7 cellular contexts compared by ENCODE assay signal in genomic region chr18:76990343-76991020, GRCh38.
DNase-seq lines count a peak whose midpoint lies in the region; ATAC-seq, FAIRE-seq and TF ChIP-seq lines count a peak whose summit lies in the region.
"Not testable (repeated sequence)": the region's sequence is repeated elsewhere in the genome, so short reads cannot be mapped to it uniquely, and the experiment has no call there.

No MANE protein-coding gene starts in this region.

- not testable (repeated sequence) for TF ChIP-seq POLR2A in GM12878 (IDR thresholded peaks at IDR 0.05; ENCODE audit: low read depth, low read length)

- peaks cover 23 to 43% of the 10 kb centered on the region in 2 donors for H3K4me1 Mint-ChIP-seq in stimulated activated naive B cell treated with anti-CD40 and anti-IgM and Interleukin-4, amounts not matched to agents 10 μg/mL and 1 μg/mL and 100 μg/mL, for 72 hours

- H2AFZ ChIP-seq in Karpas-422 (ENCODE audit: low read length); GM12878 (ENCODE audit: control insufficient read depth, low read depth, low read length): not testable (repeated sequence)

- BruUV-seq in GM12878 (replicated peaks; lab: Mats Ljungman, UMichigan), result not testable (repeated sequence)

- not testable (repeated sequence) for H3F3A ChIP-seq in DOHH2 (ENCODE audit: control insufficient read depth, insufficient read depth)

- not testable (repeated sequence) for TF ChIP-seq EP300 in GM12878 (IDR thresholded peaks at IDR 0.05; ENCODE audit: borderline replicate concordance in 1 of 2, control insufficient read depth in 1 of 2, low read depth in 2 of 2, low read length in 2 of 2)

- SMC1A ChIA-PET in GM12878 (lab: Charles Lee; ENCODE audit: uncharacterized antibody, unreplicated experiment), result interaction anchor here (2.4 kb wide), 1 partner anchor 10 kb away, joined by 6 read pairs; no protein-coding TSS in a partner anchor

- in situ Hi-C loops in GM12878 (cut with MboI), result not testable (repeated sequence)

- DNase-seq in Karpas-422, result peak; percentile 70
- peak; percentile 57 for DNase-seq in WERI-Rb-1
- not testable (repeated sequence) for DNase-seq in GM12878 (ENCODE audit: low read depth, low spot score); mucosa of descending colon; stimulated activated naive B cell treated with anti-CD40 and anti-IgM and Interleukin-4, amounts not matched to agents 10 μg/mL and 1 μg/mL and 100 μg/mL, for 72 hours

- H3K36me3 Mint-ChIP-seq in stimulated activated naive B cell treated with anti-CD40 and anti-IgM and Interleukin-4, amounts not matched to agents 10 μg/mL and 1 μg/mL and 100 μg/mL, for 72 hours, result peaks cover 3 to 11% of the 10 kb centered on the region in 2 donors

- peaks cover 14% of the 10 kb centered on the region for H3K4me1 ChIP-seq in DOHH2 (ENCODE audit: control insufficient read depth, low read length)
- peaks cover 65% of the 10 kb centered on the region for H3K4me1 ChIP-seq in Karpas-422 (ENCODE audit: low read length)
- H3K4me1 ChIP-seq in GM12878 (ENCODE audit: control insufficient read depth, insufficient read depth, low read length); mucosa of descending colon (ENCODE audit: low read depth): not testable (repeated sequence)

- H4K20me1 ChIP-seq in DOHH2 (ENCODE audit: control insufficient read depth, insufficient read depth, low read depth, low read length); Karpas-422 (ENCODE audit: insufficient read depth, low read depth, low read length); GM12878 (ENCODE audit: control insufficient read depth, insufficient read depth): not testable (repeated sequence)

- POLR2A ChIA-PET in GM12878 (lab: Charles Lee), result not testable (repeated sequence)

- H3K4me2 ChIP-seq in DOHH2 (ENCODE audit: low read length), result peak overlapping the region; percentile 26
- not testable (repeated sequence) for H3K4me2 ChIP-seq in Karpas-422 (ENCODE audit: low read depth, low read length, poor library complexity, severe bottlenecking); GM12878 (ENCODE audit: control insufficient read depth, insufficient read depth)

- not testable (repeated sequence) for H3K27me3 ChIP-seq in DOHH2 (ENCODE audit: control insufficient read depth, low read length); Karpas-422 (ENCODE audit: low read length); WERI-Rb-1 (ENCODE audit: insufficient read depth, low read depth, severe bottlenecking); GM12878 (replicated peaks in 1 of 2; ENCODE audit: control insufficient read depth in 2 of 2, insufficient read depth in 2 of 2, low read length in 1 of 2)

- peak overlapping the region in 1 of 2 donors; percentile 22 for H3K4me3 Mint-ChIP-seq in stimulated activated naive B cell treated with anti-CD40 and anti-IgM and Interleukin-4, amounts not matched to agents 10 μg/mL and 1 μg/mL and 100 μg/mL, for 72 hours

- RAD21 ChIA-PET in GM12878 (lab: Charles Lee; ENCODE audit: unreplicated experiment), result interaction anchor here (1.1 to 2.2 kb wide), 3 partner anchors 10 to 221 kb away, joined by 4 to 8 read pairs (median 5); no protein-coding TSS in a partner anchor

- not testable (repeated sequence) for H3K27me3 Mint-ChIP-seq in stimulated activated naive B cell treated with anti-CD40 and anti-IgM and Interleukin-4, amounts not matched to agents 10 μg/mL and 1 μg/mL and 100 μg/mL, for 72 hours

- not testable (repeated sequence) for H3K9ac ChIP-seq in Karpas-422 (ENCODE audit: low read length); GM12878 (ENCODE audit: control insufficient read depth, insufficient read depth, low read length)

- CTCF ChIA-PET in GM12878 (lab: Yijun Ruan, JAX), result interaction anchor here (2.1 kb wide), 1 partner anchor 10 kb away, joined by 10 read pairs; no protein-coding TSS in a partner anchor

- peak; percentile 27 for ATAC-seq in GM12878
- ATAC-seq in esophagus mucosa, result peak; percentile 22
- peak; percentile 26 for ATAC-seq in mucosa of descending colon
- peak; percentile 56 to 62 for ATAC-seq in stimulated activated naive B cell treated with anti-CD40 and anti-IgM and Interleukin-4, amounts not matched to agents 10 μg/mL and 1 μg/mL and 100 μg/mL, for 72 hours (replicated peaks)

- H3K9me3 Mint-ChIP-seq in stimulated activated naive B cell treated with anti-CD40 and anti-IgM and Interleukin-4, amounts not matched to agents 10 μg/mL and 1 μg/mL and 100 μg/mL, for 72 hours, result not testable (repeated sequence)

- not testable (repeated sequence) for TF ChIP-seq CTCF in DOHH2 (IDR thresholded peaks at IDR 0.05; ENCODE audit: low read depth, low read length, poor library complexity, severe bottlenecking); WERI-Rb-1 (IDR thresholded peaks at IDR 0.05; ENCODE audit: low read depth, low read length); GM12878 (IDR thresholded peaks at IDR 0.05 in 2 of 3, conservative IDR thresholded peaks at IDR 0.05 in 1 of 3; ENCODE audit: control insufficient read depth in 2 of 3, extremely low read depth in 1 of 3, insufficient read depth in 1 of 3, low read depth in 3 of 3, low read length in 3 of 3); mucosa of descending colon (IDR thresholded peaks at IDR 0.05)

- H3K27ac Mint-ChIP-seq in stimulated activated naive B cell treated with anti-CD40 and anti-IgM and Interleukin-4, amounts not matched to agents 10 μg/mL and 1 μg/mL and 100 μg/mL, for 72 hours, result peak overlapping the region; percentile 70

- H3K27ac ChIP-seq in DOHH2 (ENCODE audit: low read depth, low read length); WERI-Rb-1; GM12878 (ENCODE audit: control insufficient read depth, insufficient read depth): not testable (repeated sequence)
- peak overlapping the region; percentile 71 for H3K27ac ChIP-seq in Karpas-422 (ENCODE audit: low read length)

- FAIRE-seq in GM12878 (lab: Jason Lieb, UNC), result peak; percentile 68

- not testable (repeated sequence) for TF ChIP-seq RAD21 in GM12878 (IDR thresholded peaks at IDR 0.05; ENCODE audit: insufficient read depth, low read depth, low read length)

- H3K9me2 ChIP-seq in DOHH2 (replicated peaks; ENCODE audit: control insufficient read depth, low read length); Karpas-422 (replicated peaks; ENCODE audit: insufficient read depth, low read length): not testable (repeated sequence)

- H3K4me3 ChIP-seq in DOHH2 (ENCODE audit: low read length); Karpas-422 (ENCODE audit: low read length); WERI-Rb-1 (ENCODE audit: low read depth, low read length); GM12878; mucosa of descending colon: not testable (repeated sequence)

- not testable (repeated sequence) for H3K79me2 ChIP-seq in DOHH2 (ENCODE audit: control insufficient read depth, low read length); Karpas-422 (ENCODE audit: low read length); GM12878 (ENCODE audit: control insufficient read depth, insufficient read depth, low read length)

- not testable (repeated sequence) for H3K36me3 ChIP-seq in DOHH2 (ENCODE audit: control insufficient read depth, low read length); WERI-Rb-1; GM12878 (ENCODE audit: control insufficient read depth in 2 of 2, insufficient read depth in 2 of 2, low read length in 1 of 2); mucosa of descending colon (ENCODE audit: low read depth)
- peaks cover 16% of the 10 kb centered on the region; the same call in 1 of the 2 replicates for H3K36me3 ChIP-seq in Karpas-422 (ENCODE audit: insufficient read depth, low read length)

- intact Hi-C loops in GM12878 (cut with micrococcal nuclease; ENCODE audit: unreplicated experiment); mucosa of descending colon (cut with DNase I, micrococcal nuclease): not testable (repeated sequence)

- WGBS in GM12878 (ENCODE audit: insufficient coverage, insufficient replicate concordance, low lambda C conversion rate, missing lambda C conversion rate), result 18% methylated on average over 8 of the region's 8 CpGs

- H3K9me3 ChIP-seq in DOHH2 (ENCODE audit: control insufficient read depth, insufficient read depth, low read length); Karpas-422 (ENCODE audit: low read length); WERI-Rb-1 (ENCODE audit: severe bottlenecking); GM12878 (replicated peaks; ENCODE audit: control insufficient read depth, insufficient read depth, low read length); mucosa of descending colon: not testable (repeated sequence)
